ENCODE assay signal across 1 cellular context in the genomic region with DNA sequence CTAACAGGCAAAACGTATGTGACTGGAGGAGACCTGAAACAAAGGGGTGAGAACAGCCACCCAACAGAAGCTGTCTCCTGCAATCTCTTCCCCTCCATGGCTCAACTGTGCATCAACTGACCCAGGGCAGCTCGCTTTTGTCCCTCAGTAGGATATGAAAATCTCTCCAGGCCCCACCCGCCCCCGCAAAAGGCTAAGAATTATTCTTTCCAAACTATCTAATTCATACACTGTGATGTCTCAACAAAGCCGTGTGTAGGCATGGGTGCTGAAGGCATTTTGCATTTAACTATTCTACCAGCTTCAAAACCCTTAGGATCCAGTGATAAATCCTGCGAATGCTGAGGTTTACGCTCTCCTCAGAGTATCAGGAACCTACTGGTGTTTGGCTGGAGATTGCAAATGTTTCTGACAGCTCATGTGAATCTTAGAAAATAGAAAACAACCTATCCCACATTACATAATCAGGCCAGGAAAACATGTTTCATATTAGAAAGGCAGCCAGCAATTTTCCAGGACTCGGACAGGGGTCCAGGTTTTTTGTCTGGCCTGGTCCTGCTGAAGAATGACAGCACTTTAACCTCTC.
TF ChIP-seq lines count a peak whose summit lies in the region.

No MANE protein-coding gene starts in this region.

TF ChIP-seq in HEK293T, 16 proteins besides CTCF, POLR2A, EP300 and RAD21 (continued from another document):
- no peak for TF ChIP-seq ELF4 (IDR thresholded peaks at IDR 0.05)
- TF ChIP-seq CTBP1 (IDR thresholded peaks at IDR 0.05; ENCODE audit: borderline replicate concordance), result no peak
